17 cellular contexts compared by ENCODE assay signal in genomic region chrX:15438332-15438731, GRCh38. TPM values are rescaled to one million over a fixed set of nuclear protein-coding genes. Genes with fewer than 3 reads are reported as not detected.
DNase-seq lines count a peak whose midpoint lies in the region; ATAC-seq and TF ChIP-seq lines count a peak whose summit lies in the region.
"Had no signal": no experiment of that assay in that cellular context is flagged by ENCODE, and none has a peak within 500 bp of the region (broad histone marks: within the 10 kb centered on the region; RNA-seq: fewer than 3 reads in every experiment).

No MANE protein-coding gene starts in this region.

- no peaks in the 10 kb centered on the region for H3K36me3 ChIP-seq in OCI-LY3 (replicated peaks; ENCODE audit: low read depth, low read length)
- H3K36me3 ChIP-seq: BLaER1 treated with 17β-estradiol and CSF1 and Interleukin-3, amounts not matched to agents 10 nM and 100 nM had no signal

- CTCF ChIA-PET in T-cell (lab: Charles Lee), result interaction anchor here (0.6 to 0.8 kb wide), 2 partner anchors 15 to 1339 kb away, joined by 3 to 4 read pairs; no protein-coding TSS in a partner anchor

- peaks cover 0 to 4% (median 0%) of the 10 kb centered on the region in 3 donors for H3K9me3 Mint-ChIP-seq in T-cell
- H3K9me3 Mint-ChIP-seq: activated CD4-positive, alpha-beta memory T cell treated with anti-CD3 and anti-CD28 coated beads for 36 hours; T-helper 1 cell treated with Interleukin-12 subunit alpha and Interleukin-12 subunit beta and Interleukin-4 antibody, amounts not matched to agents 30 μg/mL and 1 μg/mL, for 36 hours had no signal

- H3K4me1 ChIP-seq in OCI-LY3 (ENCODE audit: low read length), result peaks cover 32% of the 10 kb centered on the region

- peaks cover under 1 to 31% of the 10 kb centered on the region in 2 donors for H3K27me3 Mint-ChIP-seq in T-cell
- H3K27me3 Mint-ChIP-seq: activated CD4-positive, alpha-beta memory T cell treated with anti-CD3 and anti-CD28 coated beads for 36 hours had no signal

- POLR2A ChIA-PET in T-cell (lab: Charles Lee), result no interaction called here

- H3K4me2 ChIP-seq in OCI-LY3 (ENCODE audit: low read length), result peak overlapping the region; percentile 34

- no peaks in the 10 kb centered on the region for H3K4me1 Mint-ChIP-seq in T-cell

- TF ChIP-seq CTCF in OCI-LY3 (IDR thresholded peaks at IDR 0.05; ENCODE audit: low read depth, low read length), result no peak

- no peaks in the 10 kb centered on the region for H3K79me2 ChIP-seq in OCI-LY3 (ENCODE audit: low read length)

- DNase-seq in COR-L47 (lab: John Stamatoyannopoulos, UW) (no peak), nucleus accumbens (lab: John Stamatoyannopoulos, UW) (no peak), T-cell (no peak)
- no peak for DNase-seq in stimulated activated CD4-positive, alpha-beta T cell treated with anti-CD3 and anti-CD28 coated beads, Interleukin-4, amount 100 ng/mL, for 1 hour
- DNase-seq: activated CD4-positive, alpha-beta memory T cell treated with anti-CD3 and anti-CD28 coated beads for 36 hours; activated naive CD4-positive, alpha-beta T cell; central memory CD4-positive, alpha-beta T cell; hypothalamus; NCI-H1417 had no signal

- H3K9me3 ChIP-seq in OCI-LY3 (ENCODE audit: insufficient read depth, low read length), result no peaks in the 10 kb centered on the region

- H3K4me3 ChIP-seq in OCI-LY3 (ENCODE audit: low read length), result no peak overlapping the region
- H3K4me3 ChIP-seq: BLaER1 treated with 17β-estradiol and CSF1 and Interleukin-3, amounts not matched to agents 10 nM and 100 nM had no signal

- no peaks in the 10 kb centered on the region for H4K20me1 ChIP-seq in OCI-LY3 (ENCODE audit: insufficient read depth, low read length)

- H3K9ac ChIP-seq in OCI-LY3 (ENCODE audit: low read length), result no peak overlapping the region
- H3K9ac ChIP-seq: BLaER1 treated with 17β-estradiol and CSF1 and Interleukin-3, amounts not matched to agents 10 nM and 100 nM had no signal

- no peak overlapping the region for H3K27ac ChIP-seq in OCI-LY3 (ENCODE audit: low read length)
- H3K27ac ChIP-seq: BLaER1 treated with 17β-estradiol and CSF1 and Interleukin-3, amounts not matched to agents 10 nM and 100 nM had no signal

- H3K4me3 Mint-ChIP-seq in T-cell, result no peak overlapping the region
- H3K4me3 Mint-ChIP-seq: activated CD4-positive, alpha-beta memory T cell treated with anti-CD3 and anti-CD28 coated beads for 36 hours; T-helper 1 cell treated with Interleukin-12 subunit alpha and Interleukin-12 subunit beta and Interleukin-4 antibody, amounts not matched to agents 30 μg/mL and 1 μg/mL, for 36 hours had no signal

- no peak overlapping the region for H3K27ac Mint-ChIP-seq in T-cell
- H3K27ac Mint-ChIP-seq: activated CD4-positive, alpha-beta memory T cell treated with anti-CD3 and anti-CD28 coated beads for 36 hours; T-helper 1 cell treated with Interleukin-12 subunit alpha and Interleukin-12 subunit beta and Interleukin-4 antibody, amounts not matched to agents 30 μg/mL and 1 μg/mL, for 36 hours had no signal

- ATAC-seq in GM18508 (IDR thresholded peaks at IDR 0.05; ENCODE audit: insufficient read depth, unreplicated experiment) (peak; percentile 89), GM21381 (IDR thresholded peaks at IDR 0.05; ENCODE audit: unreplicated experiment) (peak; percentile 81), HG03025 (IDR thresholded peaks at IDR 0.05; ENCODE audit: low FRiP score, unreplicated experiment) (peak; percentile 92), T-cell (replicated peaks in 1 of 4) (no peak)

- no peaks in the 10 kb centered on the region for H3K27me3 ChIP-seq in OCI-LY3 (ENCODE audit: low read depth, low read length)

- no peak overlapping the region for H2AFZ ChIP-seq in OCI-LY3 (ENCODE audit: low read depth, low read length)

- no peaks in the 10 kb centered on the region for H3K36me3 Mint-ChIP-seq in T-cell
- H3K36me3 Mint-ChIP-seq: activated CD4-positive, alpha-beta memory T cell treated with anti-CD3 and anti-CD28 coated beads for 36 hours had no signal

RNA-seq across cellular contexts. Expression of gene VEGFD, which starts 54.1 kb away (rescaled TPM):
- total RNA-seq in T-cell, result not detected
- total RNA-seq: activated CD4-positive, alpha-beta memory T cell treated with anti-CD3 and anti-CD28 coated beads for 36 hours; H1; HT1080 had no signal

RNA-seq across cellular contexts. Expression of gene PIR, which starts 54.8 kb away (rescaled TPM):
- total RNA-seq in T-cell, result under 1 TPM in 1 of 5 donors, not detected in 4; 0.51 TPM

Comparison
In these comparisons a context has a peak if more than half of its experiments do, and no peak if none do; other contexts are left out.
1. ATAC-seq: peak in GM18508 (single experiment), GM21381 (single experiment) and HG03025 (single experiment); none in T-cell (0 of 4).